8 cellular contexts compared by ENCODE assay signal in genomic region chr3:111761309-111761795, GRCh38.
A peak's percentile ranks its signal among the peaks of the same experiment; 100 is the strongest.
DNase-seq lines count a peak whose midpoint lies in the region; ATAC-seq and TF ChIP-seq lines count a peak whose summit lies in the region.

No MANE protein-coding gene starts in this region.

- H3K4me1 ChIP-seq in subcutaneous abdominal adipose tissue (ENCODE audit: control insufficient read depth in 5 of 5, insufficient read depth in 5 of 5, low read length in 5 of 5) (peaks cover 8 to 49% (median 32%) of the 10 kb centered on the region in 5 donors), right lobe of liver (peaks cover 0 to 50% (median 18%) of the 10 kb centered on the region in 4 donors)

- no peak for TF ChIP-seq POLR2A in right lobe of liver (IDR thresholded peaks at IDR 0.05)

- no peak for ATAC-seq in GM21825 (IDR thresholded peaks at IDR 0.05; ENCODE audit: unreplicated experiment)
- no peak for ATAC-seq in right lobe of liver

- H3K27me3 ChIP-seq in subcutaneous abdominal adipose tissue (ENCODE audit: control insufficient read depth in 5 of 5, insufficient read depth in 4 of 5, low read length in 5 of 5), result no peaks in the 10 kb centered on the region
- H3K27me3 ChIP-seq in right lobe of liver, result no peaks in the 10 kb centered on the region

- H3K9ac ChIP-seq in subcutaneous abdominal adipose tissue (ENCODE audit: low read length in 5 of 5), result peak overlapping the region in 2 of 5 donors; percentile 12 to 78

- DNase-seq in SIG-M5 treated with dmso at 0.1 percent for 504 hours (lab: John Stamatoyannopoulos, UW; ENCODE audit: unreplicated experiment), result peak; percentile 41
- no peak for DNase-seq in SIG-M5 (lab: John Stamatoyannopoulos, UW)
- DNase-seq in RKO (ENCODE audit: low spot score), result peak; percentile 70
- peak; percentile 57 for DNase-seq in glomerular visceral epithelial cell (ENCODE audit: extremely low spot score)
- no peak for DNase-seq in mucosa of gallbladder (ENCODE audit: low spot score)
- DNase-seq in right lobe of liver, result no peak

- 44% methylated on average over 4 of the region's 4 CpGs for WGBS in right lobe of liver (ENCODE audit: insufficient coverage, low coverage, low lambda C conversion rate, missing lambda C conversion rate)

- H3K27ac ChIP-seq in subcutaneous abdominal adipose tissue (ENCODE audit: low read depth, low read length), result peak overlapping the region; percentile 91
- H3K27ac ChIP-seq in right lobe of liver, result no peak overlapping the region

- H3K9me3 ChIP-seq in subcutaneous abdominal adipose tissue (ENCODE audit: control insufficient read depth in 5 of 5, low read length in 5 of 5) (no peaks in the 10 kb centered on the region), right lobe of liver (no peaks in the 10 kb centered on the region)

- H3K36me3 ChIP-seq in subcutaneous abdominal adipose tissue (ENCODE audit: control insufficient read depth in 5 of 5, insufficient read depth in 5 of 5, low read length in 5 of 5), result no peaks in the 10 kb centered on the region
- no peaks in the 10 kb centered on the region for H3K36me3 ChIP-seq in right lobe of liver

- intact Hi-C loops in right lobe of liver (cut with DNase I), result no loop called here

- no peak overlapping the region for H3K4me3 ChIP-seq in subcutaneous abdominal adipose tissue (ENCODE audit: low read depth in 1 of 5, low read length in 5 of 5)
- H3K4me3 ChIP-seq in right lobe of liver, result no peak overlapping the region

- no peak for TF ChIP-seq CTCF in right lobe of liver (IDR thresholded peaks at IDR 0.05)

Comparison
In these comparisons a context has a peak if more than half of its experiments do, and no peak if none do; other contexts are left out.
1. DNase-seq: peak in SIG-M5 treated with dmso at 0.1 percent for 504 hours (single experiment), RKO (single experiment) and glomerular visceral epithelial cell (single experiment); none in SIG-M5 (single experiment), mucosa of gallbladder (single experiment) and right lobe of liver (0 of 3).